27 cellular contexts compared by ENCODE assay signal in genomic region chr1:147264158-147264768, GRCh38. TPM values are rescaled to one million over a fixed set of nuclear protein-coding genes. Genes with fewer than 3 reads are reported as not detected.
A peak's percentile ranks its signal among the peaks of the same experiment; 100 is the strongest.
DNase-seq lines count a peak whose midpoint lies in the region; ATAC-seq and TF ChIP-seq lines count a peak whose summit lies in the region.
"Had no signal": no experiment of that assay in that cellular context is flagged by ENCODE, and none has a peak within 500 bp of the region (broad histone marks: within the 10 kb centered on the region; RNA-seq: fewer than 3 reads in every experiment).

No MANE protein-coding gene starts in this region.

- no peak overlapping the region for H3K4me3 Mint-ChIP-seq in MCF 10A (ENCODE audit: unreplicated experiment)
- H3K4me3 Mint-ChIP-seq in activated CD4-positive, alpha-beta T cell treated with anti-CD3 and anti-CD28 coated beads, Interleukin-2, amount 10 ng/mL, durations not matched to agents 24 days and 14 days: no peak overlapping the region
- H3K4me3 Mint-ChIP-seq: activated naive CD4-positive, alpha-beta T cell treated with anti-CD3 and anti-CD28 coated beads, Interleukin-2, amount 50 U/mL, for 24 hours; activated T-cell treated with anti-CD3 and anti-CD28 coated beads, Interleukin-2, amount 50 U/mL, for 72 hours; CD4-positive, alpha-beta T cell; mesothelial cell of epicardium; nephron had no signal

- no peaks in the 10 kb centered on the region for H3K36me3 ChIP-seq in breast epithelium
- H3K36me3 ChIP-seq: prostate gland had no signal

- no peak overlapping the region for H3K27ac ChIP-seq in breast epithelium
- H3K27ac ChIP-seq in angular gyrus (ENCODE audit: low read depth, low read length): peak overlapping the region; percentile 34
- H3K27ac ChIP-seq: prostate gland, SJSA1, thoracic aorta had no signal

- CTCF ChIA-PET in MCF 10A (lab: Yijun Ruan, JAX): interaction anchor here (0.6 to 3.5 kb wide), 2 partner anchors 21 to 141 kb away, joined by 3 to 15 read pairs; no protein-coding TSS in a partner anchor

- H3K27ac Mint-ChIP-seq in MCF 10A (ENCODE audit: low read depth, unreplicated experiment): peak overlapping the region; percentile 75
- H3K27ac Mint-ChIP-seq in activated CD4-positive, alpha-beta T cell treated with anti-CD3 and anti-CD28 coated beads, Interleukin-2, amount 10 ng/mL, durations not matched to agents 24 days and 14 days: no peak overlapping the region
- H3K27ac Mint-ChIP-seq: CD4-positive, alpha-beta T cell; mesothelial cell of epicardium; nephron had no signal

- H3K4me1 ChIP-seq in breast epithelium: no peaks in the 10 kb centered on the region
- H3K4me1 ChIP-seq: prostate gland, SJSA1 had no signal

- peaks cover 97% of the 10 kb centered on the region for H3K36me3 Mint-ChIP-seq in MCF 10A (ENCODE audit: insufficient read depth, unreplicated experiment)
- peaks cover 71% of the 10 kb centered on the region for H3K36me3 Mint-ChIP-seq in activated CD4-positive, alpha-beta T cell treated with anti-CD3 and anti-CD28 coated beads, Interleukin-2, amount 10 ng/mL, durations not matched to agents 24 days and 14 days (ENCODE audit: low read depth)

- H3K9me3 ChIP-seq in breast epithelium: no peaks in the 10 kb centered on the region
- H3K9me3 ChIP-seq: prostate gland, SJSA1, thoracic aorta had no signal

- H3K4me3 ChIP-seq in breast epithelium: no peak overlapping the region
- H3K4me3 ChIP-seq: prostate gland, SJSA1, thoracic aorta had no signal

- intact Hi-C loops in MCF 10A (cut with micrococcal nuclease) (no loop called here), breast epithelium (cut with DNase I; ENCODE audit: low total_unique reads) (no loop called here)
- intact Hi-C loops in activated CD4-positive, alpha-beta T cell treated with anti-CD3 and anti-CD28 coated beads, Interleukin-2, amount 10 ng/mL, durations not matched to agents 24 days and 14 days (cut with micrococcal nuclease): no loop called here

- H3K27me3 ChIP-seq in breast epithelium: no peaks in the 10 kb centered on the region
- H3K27me3 ChIP-seq: SJSA1 had no signal

- no TSS peak for BruUV-seq in MCF 10A (replicated peaks; lab: Mats Ljungman, UMichigan)

- TF ChIP-seq CTCF in MCF 10A (IDR thresholded peaks at IDR 0.05; ENCODE audit: unreplicated experiment) (no peak), breast epithelium (IDR thresholded peaks at IDR 0.05) (no peak)

- no peaks in the 10 kb centered on the region for H3K9me3 Mint-ChIP-seq in MCF 10A (ENCODE audit: unreplicated experiment)
- H3K9me3 Mint-ChIP-seq in activated CD4-positive, alpha-beta T cell treated with anti-CD3 and anti-CD28 coated beads, Interleukin-2, amount 10 ng/mL, durations not matched to agents 24 days and 14 days: no peaks in the 10 kb centered on the region
- H3K9me3 Mint-ChIP-seq: activated naive CD4-positive, alpha-beta T cell treated with anti-CD3 and anti-CD28 coated beads, Interleukin-2, amount 50 U/mL, for 24 hours; activated T-cell treated with anti-CD3 and anti-CD28 coated beads, Interleukin-2, amount 50 U/mL, for 72 hours; CD4-positive, alpha-beta T cell; mesothelial cell of epicardium; nephron had no signal

- ATAC-seq in GM19324 (IDR thresholded peaks at IDR 0.05; ENCODE audit: low FRiP score, unreplicated experiment) (no peak), HG02884 (IDR thresholded peaks at IDR 0.05; ENCODE audit: unreplicated experiment) (no peak), HG02610 (IDR thresholded peaks at IDR 0.05; ENCODE audit: unreplicated experiment) (no peak)
- ATAC-seq: activated CD4-positive, CD25-positive, alpha-beta regulatory T cell treated with anti-CD3 and anti-CD28 coated beads, Interleukin-2, amount 50 U/mL, for 24 hours; activated T-cell treated with anti-CD3 and anti-CD28 coated beads, Interleukin-2, amount 50 U/mL, for 72 hours; left colon had no signal

- DNase-seq in MCF 10A (ENCODE audit: unreplicated experiment): peak; percentile 79
- DNase-seq in breast epithelium (ENCODE audit: low spot score in 2 of 2): no peak
- DNase-seq in fibroblast of peridontal ligament (ENCODE audit: extremely low read depth): peak; percentile 76
- no peak for DNase-seq in activated CD4-positive, alpha-beta T cell treated with anti-CD3 and anti-CD28 coated beads, Interleukin-2, amount 10 ng/mL, durations not matched to agents 24 days and 14 days
- DNase-seq: activated CD8-positive, alpha-beta memory T cell treated with anti-CD3 and anti-CD28 coated beads for 24 hours; activated T-cell treated with anti-CD3 and anti-CD28 coated beads, Interleukin-2, amount 50 U/mL, for 72 hours; CD4-positive, alpha-beta T cell; foreskin melanocyte; GOT3; KBM-7; left colon; NCI-H1105; NCI-H2107; NCI-H526 treated with DMSO at 0.1 percent for 48 hours; T1000 had no signal

- POLR2A ChIA-PET in MCF 10A (lab: Yijun Ruan, JAX): interaction anchor here (1.2 kb wide), 1 partner anchor 9 kb away, joined by 4 read pairs; no protein-coding TSS in a partner anchor

- H3K4me1 Mint-ChIP-seq in MCF 10A (ENCODE audit: insufficient read depth, unreplicated experiment): peaks cover 18% of the 10 kb centered on the region
- H3K4me1 Mint-ChIP-seq in activated CD4-positive, alpha-beta T cell treated with anti-CD3 and anti-CD28 coated beads, Interleukin-2, amount 10 ng/mL, durations not matched to agents 24 days and 14 days: peaks cover 4% of the 10 kb centered on the region
- H3K4me1 Mint-ChIP-seq: activated naive CD4-positive, alpha-beta T cell treated with anti-CD3 and anti-CD28 coated beads, Interleukin-2, amount 50 U/mL, for 24 hours; mesothelial cell of epicardium; nephron had no signal

- no peak for TF ChIP-seq POLR2A in breast epithelium (IDR thresholded peaks at IDR 0.05)

- H3K27me3 Mint-ChIP-seq in MCF 10A (ENCODE audit: insufficient read depth, unreplicated experiment): no peaks in the 10 kb centered on the region
- H3K27me3 Mint-ChIP-seq in activated CD4-positive, alpha-beta T cell treated with anti-CD3 and anti-CD28 coated beads, Interleukin-2, amount 10 ng/mL, durations not matched to agents 24 days and 14 days: no peaks in the 10 kb centered on the region
- H3K27me3 Mint-ChIP-seq: activated naive CD4-positive, alpha-beta T cell treated with anti-CD3 and anti-CD28 coated beads, Interleukin-2, amount 50 U/mL, for 24 hours; CD4-positive, alpha-beta T cell had no signal

RNA-seq across cellular contexts. Expression of gene CHD1L, which starts 21.8 kb away (rescaled TPM):
- total RNA-seq in MCF 10A (2022) (73.6 and 81.5 TPM in 2 replicates), breast epithelium (10 to 100 TPM; 16.2 to 27.9 (median 26.3) TPM)
- total RNA-seq in activated CD4-positive, alpha-beta T cell treated with anti-CD3 and anti-CD28 coated beads, Interleukin-2, amount 10 ng/mL, durations not matched to agents 24 days and 14 days: 72.9 and 80.3 TPM in 2 replicates

RNA-seq across cellular contexts. Expression of gene FMO5, which starts 39.1 kb away (rescaled TPM):
- total RNA-seq in MCF 10A (2022) (0.72 and 0.86 TPM in 2 replicates), breast epithelium (10 to 100 TPM in 2 of 3 donors, 1 to 10 TPM in 1; 7.8 to 32.6 (median 22.0) TPM)
- 0.12 TPM in 1 of 2 replicates, not detected in the other for total RNA-seq in activated CD4-positive, alpha-beta T cell treated with anti-CD3 and anti-CD28 coated beads, Interleukin-2, amount 10 ng/mL, durations not matched to agents 24 days and 14 days
- total RNA-seq: A172 had no signal

Comparison
In these comparisons a context has a peak if more than half of its experiments do, and no peak if none do; other contexts are left out.
1. DNase-seq: peak in MCF 10A (single experiment) and fibroblast of peridontal ligament (single experiment); none in breast epithelium (0 of 2) and activated CD4-positive, alpha-beta T cell treated with anti-CD3 and anti-CD28 coated beads, Interleukin-2, amount 10 ng/mL, durations not matched to agents 24 days and 14 days (single experiment).